ENCODE assay signal across 1 cellular context in genomic region chr6:2245103-2245953, GRCh38.
TF ChIP-seq lines count a peak whose summit lies in the region.

Gene GMDS, minus strand, starts transcription at chr6:2245605.

TF ChIP-seq in HepG2, 621 proteins besides CTCF, POLR2A, EP300 and RAD21 (continued from another document and continues in another):
- TF ChIP-seq THAP9 (CRISPR knock-in tag; IDR thresholded peaks at IDR 0.05; ENCODE audit: borderline replicate concordance) (peak; percentile 28; the same call in 1 of the 2 replicates), RFXANK (CRISPR knock-in tag; IDR thresholded peaks at IDR 0.05) (no peak), FOXC1 (CRISPR knock-in tag; IDR thresholded peaks at IDR 0.05; ENCODE audit: borderline replicate concordance) (peak; percentile 10; the same call in 1 of the 2 replicates), PATZ1 (CRISPR knock-in tag; IDR thresholded peaks at IDR 0.05) (peak; percentile 72), HDAC2 (CRISPR knock-in tag; IDR thresholded peaks at IDR 0.05) (peak; percentile 14; the same call in 1 of the 2 replicates), ZNF143 (CRISPR knock-in tag; IDR thresholded peaks at IDR 0.05) (peak; percentile 33), STAG1 (CRISPR knock-in tag; IDR thresholded peaks at IDR 0.05) (peak; percentile 3; the same call in 1 of the 2 replicates), SRSF4 (IDR thresholded peaks at IDR 0.05; ENCODE audit: low read depth, low read length, poor library complexity, severe bottlenecking) (no peak), ZNF225 (CRISPR knock-in tag; IDR thresholded peaks at IDR 0.05) (peak; percentile 89), DR1 (CRISPR knock-in tag; IDR thresholded peaks at IDR 0.05) (peak; percentile 69; the same call in 1 of the 2 replicates), SAP130 (CRISPR knock-in tag; IDR thresholded peaks at IDR 0.05; ENCODE audit: low read depth) (peak; percentile 95), ZSCAN31 (CRISPR knock-in tag; IDR thresholded peaks at IDR 0.05; ENCODE audit: low read depth) (peak; percentile 93), SIX1 (CRISPR knock-in tag; IDR thresholded peaks at IDR 0.05; ENCODE audit: borderline replicate concordance) (0 out of 2 replicates have a peak, but pooled peaks have one; percentile 4), PHF20 (CRISPR knock-in tag; IDR thresholded peaks at IDR 0.05) (peak; percentile 60), HNF4A (CRISPR knock-in tag; IDR thresholded peaks at IDR 0.05) (no peak), YEATS2 (CRISPR knock-in tag; IDR thresholded peaks at IDR 0.05; ENCODE audit: borderline replicate concordance) (no peak), AGO2 (optimal IDR thresholded peaks at IDR 0.05; ENCODE audit: low read depth, low read length) (peak; percentile 88), DMAP1 (CRISPR knock-in tag; IDR thresholded peaks at IDR 0.05) (peak; percentile 63), MED13 (CRISPR knock-in tag; IDR thresholded peaks at IDR 0.05) (peak; percentile 70; the same call in 1 of the 2 replicates), ZNF891 (CRISPR knock-in tag; IDR thresholded peaks at IDR 0.05) (peak; percentile 93), ZNF138 (CRISPR knock-in tag; IDR thresholded peaks at IDR 0.05; ENCODE audit: low read depth) (peak; percentile 84), GATAD2A (CRISPR knock-in tag; IDR thresholded peaks at IDR 0.05) (peak; percentile 12; the same call in 1 of the 2 replicates), ZNF263 (CRISPR knock-in tag; IDR thresholded peaks at IDR 0.05) (peak; percentile 47; the same call in 1 of the 2 replicates), ZFP36L2 (CRISPR knock-in tag; IDR thresholded peaks at IDR 0.05) (no peak), ZNF572 (CRISPR knock-in tag; IDR thresholded peaks at IDR 0.05) (no peak), ZNF788 (CRISPR knock-in tag; IDR thresholded peaks at IDR 0.05; ENCODE audit: borderline replicate concordance) (peak; percentile 6; the same call in 1 of the 2 replicates), KLF6 (CRISPR knock-in tag; IDR thresholded peaks at IDR 0.05) (0 out of 2 replicates have a peak, but pooled peaks have one; percentile 37), JDP2 (CRISPR knock-in tag; IDR thresholded peaks at IDR 0.05; ENCODE audit: borderline replicate concordance) (peak; percentile 80; the same call in 1 of the 2 replicates), MTF1 (CRISPR knock-in tag; IDR thresholded peaks at IDR 0.05) (0 out of 2 replicates have a peak, but pooled peaks have one; percentile 51), CBFB (CRISPR knock-in tag; IDR thresholded peaks at IDR 0.05) (0 out of 2 replicates have a peak, but pooled peaks have one; percentile 13), CENPT (CRISPR knock-in tag; IDR thresholded peaks at IDR 0.05; ENCODE audit: low read depth) (peak; percentile 95), MXI1 (IDR thresholded peaks at IDR 0.05; ENCODE audit: borderline replicate concordance, low read depth, low read length) (peak; percentile 98), ZNF292 (CRISPR knock-in tag; IDR thresholded peaks at IDR 0.05; ENCODE audit: borderline replicate concordance, low read depth) (peak; percentile 81; the same call in 1 of the 2 replicates)
- TF ChIP-seq, protein P1, sequence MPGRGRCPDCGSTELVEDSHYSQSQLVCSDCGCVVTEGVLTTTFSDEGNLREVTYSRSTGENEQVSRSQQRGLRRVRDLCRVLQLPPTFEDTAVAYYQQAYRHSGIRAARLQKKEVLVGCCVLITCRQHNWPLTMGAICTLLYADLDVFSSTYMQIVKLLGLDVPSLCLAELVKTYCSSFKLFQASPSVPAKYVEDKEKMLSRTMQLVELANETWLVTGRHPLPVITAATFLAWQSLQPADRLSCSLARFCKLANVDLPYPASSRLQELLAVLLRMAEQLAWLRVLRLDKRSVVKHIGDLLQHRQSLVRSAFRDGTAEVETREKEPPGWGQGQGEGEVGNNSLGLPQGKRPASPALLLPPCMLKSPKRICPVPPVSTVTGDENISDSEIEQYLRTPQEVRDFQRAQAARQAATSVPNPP (CRISPR knock-in tag; IDR thresholded peaks at IDR 0.05), result peak; percentile 97
- TF ChIP-seq, protein P2, sequence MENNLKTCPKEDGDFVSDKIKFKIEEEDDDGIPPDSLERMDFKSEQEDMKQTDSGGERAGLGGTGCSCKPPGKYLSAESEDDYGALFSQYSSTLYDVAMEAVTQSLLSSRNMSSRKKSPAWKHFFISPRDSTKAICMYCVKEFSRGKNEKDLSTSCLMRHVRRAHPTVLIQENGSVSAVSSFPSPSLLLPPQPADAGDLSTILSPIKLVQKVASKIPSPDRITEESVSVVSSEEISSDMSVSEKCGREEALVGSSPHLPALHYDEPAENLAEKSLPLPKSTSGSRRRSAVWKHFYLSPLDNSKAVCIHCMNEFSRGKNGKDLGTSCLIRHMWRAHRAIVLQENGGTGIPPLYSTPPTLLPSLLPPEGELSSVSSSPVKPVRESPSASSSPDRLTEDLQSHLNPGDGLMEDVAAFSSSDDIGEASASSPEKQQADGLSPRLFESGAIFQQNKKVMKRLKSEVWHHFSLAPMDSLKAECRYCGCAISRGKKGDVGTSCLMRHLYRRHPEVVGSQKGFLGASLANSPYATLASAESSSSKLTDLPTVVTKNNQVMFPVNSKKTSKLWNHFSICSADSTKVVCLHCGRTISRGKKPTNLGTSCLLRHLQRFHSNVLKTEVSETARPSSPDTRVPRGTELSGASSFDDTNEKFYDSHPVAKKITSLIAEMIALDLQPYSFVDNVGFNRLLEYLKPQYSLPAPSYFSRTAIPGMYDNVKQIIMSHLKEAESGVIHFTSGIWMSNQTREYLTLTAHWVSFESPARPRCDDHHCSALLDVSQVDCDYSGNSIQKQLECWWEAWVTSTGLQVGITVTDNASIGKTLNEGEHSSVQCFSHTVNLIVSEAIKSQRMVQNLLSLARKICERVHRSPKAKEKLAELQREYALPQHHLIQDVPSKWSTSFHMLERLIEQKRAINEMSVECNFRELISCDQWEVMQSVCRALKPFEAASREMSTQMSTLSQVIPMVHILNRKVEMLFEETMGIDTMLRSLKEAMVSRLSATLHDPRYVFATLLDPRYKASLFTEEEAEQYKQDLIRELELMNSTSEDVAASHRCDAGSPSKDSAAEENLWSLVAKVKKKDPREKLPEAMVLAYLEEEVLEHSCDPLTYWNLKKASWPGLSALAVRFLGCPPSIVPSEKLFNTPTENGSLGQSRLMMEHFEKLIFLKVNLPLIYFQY (CRISPR knock-in tag; IDR thresholded peaks at IDR 0.05; ENCODE audit: borderline replicate concordance), result peak; percentile 84; the same call in 1 of the 2 replicates
- TF ChIP-seq, protein P3, sequence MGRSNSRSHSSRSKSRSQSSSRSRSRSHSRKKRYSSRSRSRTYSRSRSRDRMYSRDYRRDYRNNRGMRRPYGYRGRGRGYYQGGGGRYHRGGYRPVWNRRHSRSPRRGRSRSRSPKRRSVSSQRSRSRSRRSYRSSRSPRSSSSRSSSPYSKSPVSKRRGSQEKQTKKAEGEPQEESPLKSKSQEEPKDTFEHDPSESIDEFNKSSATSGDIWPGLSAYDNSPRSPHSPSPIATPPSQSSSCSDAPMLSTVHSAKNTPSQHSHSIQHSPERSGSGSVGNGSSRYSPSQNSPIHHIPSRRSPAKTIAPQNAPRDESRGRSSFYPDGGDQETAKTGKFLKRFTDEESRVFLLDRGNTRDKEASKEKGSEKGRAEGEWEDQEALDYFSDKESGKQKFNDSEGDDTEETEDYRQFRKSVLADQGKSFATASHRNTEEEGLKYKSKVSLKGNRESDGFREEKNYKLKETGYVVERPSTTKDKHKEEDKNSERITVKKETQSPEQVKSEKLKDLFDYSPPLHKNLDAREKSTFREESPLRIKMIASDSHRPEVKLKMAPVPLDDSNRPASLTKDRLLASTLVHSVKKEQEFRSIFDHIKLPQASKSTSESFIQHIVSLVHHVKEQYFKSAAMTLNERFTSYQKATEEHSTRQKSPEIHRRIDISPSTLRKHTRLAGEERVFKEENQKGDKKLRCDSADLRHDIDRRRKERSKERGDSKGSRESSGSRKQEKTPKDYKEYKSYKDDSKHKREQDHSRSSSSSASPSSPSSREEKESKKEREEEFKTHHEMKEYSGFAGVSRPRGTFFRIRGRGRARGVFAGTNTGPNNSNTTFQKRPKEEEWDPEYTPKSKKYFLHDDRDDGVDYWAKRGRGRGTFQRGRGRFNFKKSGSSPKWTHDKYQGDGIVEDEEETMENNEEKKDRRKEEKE (IDR thresholded peaks at IDR 0.05), result no peak
- TF ChIP-seq, protein P4, sequence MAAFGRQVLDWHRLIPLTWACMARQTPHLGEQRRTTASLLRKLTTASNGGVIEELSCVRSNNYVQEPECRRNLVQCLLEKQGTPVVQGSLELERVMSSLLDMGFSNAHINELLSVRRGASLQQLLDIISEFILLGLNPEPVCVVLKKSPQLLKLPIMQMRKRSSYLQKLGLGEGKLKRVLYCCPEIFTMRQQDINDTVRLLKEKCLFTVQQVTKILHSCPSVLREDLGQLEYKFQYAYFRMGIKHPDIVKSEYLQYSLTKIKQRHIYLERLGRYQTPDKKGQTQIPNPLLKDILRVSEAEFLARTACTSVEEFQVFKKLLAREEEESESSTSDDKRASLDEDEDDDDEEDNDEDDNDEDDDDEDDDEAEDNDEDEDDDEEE (CRISPR knock-in tag; IDR thresholded peaks at IDR 0.05), result 0 out of 2 replicates have a peak, but pooled peaks have one; percentile 50
- TF ChIP-seq, protein P5, sequence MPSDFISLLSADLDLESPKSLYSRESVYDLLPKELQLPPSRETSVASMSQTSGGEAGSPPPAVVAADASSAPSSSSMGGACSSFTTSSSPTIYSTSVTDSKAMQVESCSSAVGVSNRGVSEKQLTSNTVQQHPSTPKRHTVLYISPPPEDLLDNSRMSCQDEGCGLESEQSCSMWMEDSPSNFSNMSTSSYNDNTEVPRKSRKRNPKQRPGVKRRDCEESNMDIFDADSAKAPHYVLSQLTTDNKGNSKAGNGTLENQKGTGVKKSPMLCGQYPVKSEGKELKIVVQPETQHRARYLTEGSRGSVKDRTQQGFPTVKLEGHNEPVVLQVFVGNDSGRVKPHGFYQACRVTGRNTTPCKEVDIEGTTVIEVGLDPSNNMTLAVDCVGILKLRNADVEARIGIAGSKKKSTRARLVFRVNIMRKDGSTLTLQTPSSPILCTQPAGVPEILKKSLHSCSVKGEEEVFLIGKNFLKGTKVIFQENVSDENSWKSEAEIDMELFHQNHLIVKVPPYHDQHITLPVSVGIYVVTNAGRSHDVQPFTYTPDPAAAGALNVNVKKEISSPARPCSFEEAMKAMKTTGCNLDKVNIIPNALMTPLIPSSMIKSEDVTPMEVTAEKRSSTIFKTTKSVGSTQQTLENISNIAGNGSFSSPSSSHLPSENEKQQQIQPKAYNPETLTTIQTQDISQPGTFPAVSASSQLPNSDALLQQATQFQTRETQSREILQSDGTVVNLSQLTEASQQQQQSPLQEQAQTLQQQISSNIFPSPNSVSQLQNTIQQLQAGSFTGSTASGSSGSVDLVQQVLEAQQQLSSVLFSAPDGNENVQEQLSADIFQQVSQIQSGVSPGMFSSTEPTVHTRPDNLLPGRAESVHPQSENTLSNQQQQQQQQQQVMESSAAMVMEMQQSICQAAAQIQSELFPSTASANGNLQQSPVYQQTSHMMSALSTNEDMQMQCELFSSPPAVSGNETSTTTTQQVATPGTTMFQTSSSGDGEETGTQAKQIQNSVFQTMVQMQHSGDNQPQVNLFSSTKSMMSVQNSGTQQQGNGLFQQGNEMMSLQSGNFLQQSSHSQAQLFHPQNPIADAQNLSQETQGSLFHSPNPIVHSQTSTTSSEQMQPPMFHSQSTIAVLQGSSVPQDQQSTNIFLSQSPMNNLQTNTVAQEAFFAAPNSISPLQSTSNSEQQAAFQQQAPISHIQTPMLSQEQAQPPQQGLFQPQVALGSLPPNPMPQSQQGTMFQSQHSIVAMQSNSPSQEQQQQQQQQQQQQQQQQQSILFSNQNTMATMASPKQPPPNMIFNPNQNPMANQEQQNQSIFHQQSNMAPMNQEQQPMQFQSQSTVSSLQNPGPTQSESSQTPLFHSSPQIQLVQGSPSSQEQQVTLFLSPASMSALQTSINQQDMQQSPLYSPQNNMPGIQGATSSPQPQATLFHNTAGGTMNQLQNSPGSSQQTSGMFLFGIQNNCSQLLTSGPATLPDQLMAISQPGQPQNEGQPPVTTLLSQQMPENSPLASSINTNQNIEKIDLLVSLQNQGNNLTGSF (CRISPR knock-in tag; IDR thresholded peaks at IDR 0.05), result peak; percentile 70; the same call in 1 of the 2 replicates
- TF ChIP-seq, protein P6, sequence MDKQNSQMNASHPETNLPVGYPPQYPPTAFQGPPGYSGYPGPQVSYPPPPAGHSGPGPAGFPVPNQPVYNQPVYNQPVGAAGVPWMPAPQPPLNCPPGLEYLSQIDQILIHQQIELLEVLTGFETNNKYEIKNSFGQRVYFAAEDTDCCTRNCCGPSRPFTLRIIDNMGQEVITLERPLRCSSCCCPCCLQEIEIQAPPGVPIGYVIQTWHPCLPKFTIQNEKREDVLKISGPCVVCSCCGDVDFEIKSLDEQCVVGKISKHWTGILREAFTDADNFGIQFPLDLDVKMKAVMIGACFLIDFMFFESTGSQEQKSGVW (CRISPR knock-in tag; IDR thresholded peaks at IDR 0.05; ENCODE audit: borderline replicate concordance), result 0 out of 2 replicates have a peak, but pooled peaks have one; percentile 32
